10 cellular contexts compared by ENCODE assay signal in the genomic region with DNA sequence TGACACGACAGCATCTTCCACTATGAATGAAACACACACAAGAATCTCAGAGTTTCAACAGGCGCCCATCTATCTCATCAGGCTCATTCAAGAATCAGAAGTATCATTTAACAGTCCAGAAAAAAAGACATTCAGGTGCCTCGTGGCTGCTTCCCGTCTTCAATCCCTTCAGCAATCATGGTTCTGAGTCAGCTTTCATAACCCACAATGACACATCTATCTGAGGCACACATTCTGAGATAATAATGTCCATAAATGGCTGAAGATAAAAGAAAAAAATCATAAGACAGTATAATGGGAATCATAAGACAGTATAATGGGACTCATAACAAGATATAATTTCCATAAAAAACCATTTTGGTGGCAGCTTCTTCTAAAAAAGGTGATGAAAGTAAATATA. TPM values are rescaled to one million over a fixed set of nuclear protein-coding genes. Genes with fewer than 3 reads are reported as not detected.
DNase-seq lines count a peak whose midpoint lies in the region; ATAC-seq and TF ChIP-seq lines count a peak whose summit lies in the region.
"Had no signal": no experiment of that assay in that cellular context is flagged by ENCODE, and none has a peak within 500 bp of the region (broad histone marks: within the 10 kb centered on the region; RNA-seq: fewer than 3 reads in every experiment).

No MANE protein-coding gene starts in this region.

- DNase-seq in COLO829 (ENCODE audit: low spot score), result peak; percentile 94
- peak; percentile 60 for DNase-seq in HPDE6-E6E7 (ENCODE audit: extremely low spot score)
- DNase-seq in amniotic epithelial cell (ENCODE audit: low read depth), result peak; percentile 91
- DNase-seq in kidney epithelial cell (ENCODE audit: low read depth), result peak; percentile 28
- no peak for DNase-seq in HuH-7 (ENCODE audit: low spot score)
- DNase-seq in CD8-positive, alpha-beta T cell, result no peak
- DNase-seq: H7, NCI-H748 treated with DMSO at 0.1 percent for 48 hours, T-cell had no signal

- no peak overlapping the region for H3K4me3 Mint-ChIP-seq in CD8-positive, alpha-beta T cell
- H3K4me3 Mint-ChIP-seq: T-cell had no signal

- H3K27ac ChIP-seq in CD8-positive, alpha-beta T cell (ENCODE audit: low read depth, low read length), result no peak overlapping the region

- H3K4me1 ChIP-seq in CD8-positive, alpha-beta T cell (ENCODE audit: insufficient read depth, low read length), result peaks cover 11% of the 10 kb centered on the region

- no peaks in the 10 kb centered on the region for H3K36me3 ChIP-seq in kidney epithelial cell (ENCODE audit: control insufficient read depth, insufficient read depth, low read length)
- H3K36me3 ChIP-seq in CD8-positive, alpha-beta T cell (ENCODE audit: insufficient read depth, low read length), result no peaks in the 10 kb centered on the region

- H3K27ac Mint-ChIP-seq in CD8-positive, alpha-beta T cell, result no peak overlapping the region
- H3K27ac Mint-ChIP-seq: T-cell had no signal

- H3K9me3 ChIP-seq in CD8-positive, alpha-beta T cell (ENCODE audit: low read length), result no peaks in the 10 kb centered on the region

- intact Hi-C loops in CD8-positive, alpha-beta T cell (cut with DNase I, micrococcal nuclease), result no loop called here

- no peak for TF ChIP-seq CTCF in kidney epithelial cell (IDR thresholded peaks at IDR 0.05; ENCODE audit: insufficient read depth, low read length, poor library complexity, severe bottlenecking)
- TF ChIP-seq CTCF in CD8-positive, alpha-beta T cell (IDR thresholded peaks at IDR 0.05), result no peak

- no peak overlapping the region for H3K4me3 ChIP-seq in kidney epithelial cell (ENCODE audit: low read depth, low read length)
- no peak overlapping the region for H3K4me3 ChIP-seq in CD8-positive, alpha-beta T cell (ENCODE audit: low read depth, low read length)

- no peaks in the 10 kb centered on the region for H3K27me3 Mint-ChIP-seq in CD8-positive, alpha-beta T cell (ENCODE audit: low read depth)
- H3K27me3 Mint-ChIP-seq: T-cell had no signal

- no peaks in the 10 kb centered on the region for H3K9me3 Mint-ChIP-seq in CD8-positive, alpha-beta T cell
- H3K9me3 Mint-ChIP-seq: T-cell had no signal

- no peaks in the 10 kb centered on the region for H3K27me3 ChIP-seq in kidney epithelial cell (ENCODE audit: control insufficient read depth, insufficient read depth, low read length)
- no peaks in the 10 kb centered on the region for H3K27me3 ChIP-seq in CD8-positive, alpha-beta T cell (ENCODE audit: insufficient read depth, low read length)

- CTCF ChIA-PET in CD8-positive, alpha-beta T cell (lab: Charles Lee), result no interaction called here

- POLR2A ChIA-PET in CD8-positive, alpha-beta T cell (lab: Charles Lee), result no interaction called here

- no peak for ATAC-seq in HG02973 (IDR thresholded peaks at IDR 0.05; ENCODE audit: unreplicated experiment)
- ATAC-seq in CD8-positive, alpha-beta T cell, result no peak
- ATAC-seq: T-cell had no signal

- H3K4me1 Mint-ChIP-seq in CD8-positive, alpha-beta T cell (ENCODE audit: low read depth), result peaks cover 74% of the 10 kb centered on the region

- peaks cover 28% of the 10 kb centered on the region for H3K36me3 Mint-ChIP-seq in CD8-positive, alpha-beta T cell

RNA-seq across cellular contexts. Expression of a gene that starts 52.5 kb away (rescaled TPM):
- total RNA-seq in kidney epithelial cell, result 6.6 and 17.0 TPM in 2 replicates
- 10 to 100 TPM; 60.8 to 65.1 TPM for total RNA-seq in CD8-positive, alpha-beta T cell

Comparison
In these comparisons a context has a peak if more than half of its experiments do, and no peak if none do; other contexts are left out.
1. DNase-seq: peak in COLO829 (single experiment), HPDE6-E6E7 (single experiment), amniotic epithelial cell (single experiment) and kidney epithelial cell (single experiment); none in HuH-7 (single experiment) and CD8-positive, alpha-beta T cell (0 of 7).